ENCODE assay signal across 8 cellular contexts in genomic region chr4:1247811-1248261, GRCh38.
DNase-seq lines count a peak whose midpoint lies in the region; ATAC-seq lines count a peak whose summit lies in the region.

No MANE protein-coding gene starts in this region.

- peaks cover 49% of the 10 kb centered on the region for H3K4me1 ChIP-seq in adipocyte (ENCODE audit: control insufficient read depth, insufficient read depth, low read length)
- peaks cover 4% of the 10 kb centered on the region; the same call in 1 of the 2 replicates for H3K4me1 ChIP-seq in iPS-20b (ENCODE audit: insufficient read depth, low read length)

- peak overlapping the region; percentile 85 for H3K4me3 ChIP-seq in adipocyte (ENCODE audit: low read length)
- peak overlapping the region; percentile 84 for H3K4me3 ChIP-seq in iPS-20b (ENCODE audit: low read length)

- peak overlapping the region; percentile 77 for H3K27ac ChIP-seq in iPS-20b (ENCODE audit: low read length)

- peak; percentile 13 for ATAC-seq in GM19043 (IDR thresholded peaks at IDR 0.05; ENCODE audit: low read depth, unreplicated experiment)
- peak; percentile 17 for ATAC-seq in HG03280 (IDR thresholded peaks at IDR 0.05; ENCODE audit: unreplicated experiment)
- ATAC-seq in stimulated activated naive B cell treated with anti-CD40 and anti-IgM and Interleukin-4, amounts not matched to agents 10 μg/mL and 1 μg/mL and 100 μg/mL, for 72 hours (replicated peaks) = peak; percentile 38 to 41

- peak overlapping the region; percentile 95 to 98 for H3K4me3 Mint-ChIP-seq in stimulated activated naive B cell treated with anti-CD40 and anti-IgM and Interleukin-4, amounts not matched to agents 10 μg/mL and 1 μg/mL and 100 μg/mL, for 72 hours

- DNase-seq in adipocyte (ENCODE audit: low read depth) = no peak
- no peak for DNase-seq in stimulated activated naive B cell treated with anti-CD40 and anti-IgM and Interleukin-4, amounts not matched to agents 10 μg/mL and 1 μg/mL and 100 μg/mL, for 72 hours
- DNase-seq in NCI-H345 (lab: John Stamatoyannopoulos, UW) = no peak
- no peak for DNase-seq in DMS 273 (lab: John Stamatoyannopoulos, UW; ENCODE audit: unreplicated experiment)
- no peak for DNase-seq in NOMO-1 treated with DMSO at 0.1 percent for 48 hours (lab: John Stamatoyannopoulos, UW; ENCODE audit: unreplicated experiment)

- H3K9me3 Mint-ChIP-seq in stimulated activated naive B cell treated with anti-CD40 and anti-IgM and Interleukin-4, amounts not matched to agents 10 μg/mL and 1 μg/mL and 100 μg/mL, for 72 hours = no peaks in the 10 kb centered on the region

- H3K9me3 ChIP-seq in adipocyte (ENCODE audit: control insufficient read depth, low read length) (peaks cover 3% of the 10 kb centered on the region), iPS-20b (ENCODE audit: insufficient read depth, low read depth, low read length) (peaks cover 27% of the 10 kb centered on the region)

- peaks cover 58 to 79% of the 10 kb centered on the region in 2 donors for H3K4me1 Mint-ChIP-seq in stimulated activated naive B cell treated with anti-CD40 and anti-IgM and Interleukin-4, amounts not matched to agents 10 μg/mL and 1 μg/mL and 100 μg/mL, for 72 hours

- H3K36me3 ChIP-seq in adipocyte (ENCODE audit: control insufficient read depth, insufficient read depth, low read length, severe bottlenecking) (peaks cover 6% of the 10 kb centered on the region), iPS-20b (ENCODE audit: insufficient read depth, low read depth, low read length) (peaks cover 8% of the 10 kb centered on the region; the same call in 1 of the 2 replicates)

- H3K27ac Mint-ChIP-seq in stimulated activated naive B cell treated with anti-CD40 and anti-IgM and Interleukin-4, amounts not matched to agents 10 μg/mL and 1 μg/mL and 100 μg/mL, for 72 hours = peak overlapping the region; percentile 98

- no peaks in the 10 kb centered on the region for H3K27me3 Mint-ChIP-seq in stimulated activated naive B cell treated with anti-CD40 and anti-IgM and Interleukin-4, amounts not matched to agents 10 μg/mL and 1 μg/mL and 100 μg/mL, for 72 hours

- H3K9ac ChIP-seq in adipocyte (ENCODE audit: low read length) (peak overlapping the region; percentile 97), iPS-20b (ENCODE audit: low read depth, low read length) (peak overlapping the region; percentile 94)

- H3K27me3 ChIP-seq in adipocyte (replicated peaks; ENCODE audit: control insufficient read depth, insufficient read depth, low read length) (no peaks in the 10 kb centered on the region), iPS-20b (ENCODE audit: insufficient read depth, low read length) (peaks cover 6% of the 10 kb centered on the region; the same call in 1 of the 2 replicates)

- peaks cover 34 to 52% of the 10 kb centered on the region in 2 donors for H3K36me3 Mint-ChIP-seq in stimulated activated naive B cell treated with anti-CD40 and anti-IgM and Interleukin-4, amounts not matched to agents 10 μg/mL and 1 μg/mL and 100 μg/mL, for 72 hours
